In genomic region chr12:67802723-67803122, GRCh38 we compare ENCODE assay signal across 24 cellular contexts.
DNase-seq lines count a peak whose midpoint lies in the region; ATAC-seq and TF ChIP-seq lines count a peak whose summit lies in the region.
"Had no signal": no experiment of that assay in that cellular context is flagged by ENCODE, and none has a peak within 500 bp of the region (broad histone marks: within the 10 kb centered on the region; RNA-seq: fewer than 3 reads in every experiment).

No MANE protein-coding gene starts in this region.

- H3K9me3 Mint-ChIP-seq in WTC11: no peaks in the 10 kb centered on the region
- H3K9me3 Mint-ChIP-seq: CD4-positive, CD25-positive, alpha-beta regulatory T cell had no signal

- DNase-seq in ELF-1 (ENCODE audit: low read depth, low spot score): peak; percentile 16
- no peak for DNase-seq in WTC11 (ENCODE audit: low spot score)
- DNase-seq in iPS-NIHi7 (ENCODE audit: extremely low spot score): peak; percentile 20
- DNase-seq in activated CD4-positive, alpha-beta T cell treated with anti-CD3 and anti-CD28 coated beads for 4 hours: no peak
- DNase-seq in iPS-NIHi11 (ENCODE audit: low spot score): no peak
- DNase-seq in NCI-H2196 treated with DMSO at 0.1 percent for 48 hours (lab: John Stamatoyannopoulos, UW; ENCODE audit: unreplicated experiment): no peak
- DNase-seq: CD4-positive, CD25-positive, alpha-beta regulatory T cell; GOT3; Karpas-422; NCI-H1105; NCI-H1436 treated with DMSO at 0.1 percent for 48 hours; NCI-H1930; NCI-H2107; NCI-H446 treated with DMSO at 0.1 percent for 48 hours; NCI-H526; NCI-H82; NK-92 treated with Interleukin-12 subunit alpha and Interleukin-12 subunit beta, amount 100 ng/mL, for 24 hours; PC-9; SJCRH30 had no signal

- peak; percentile 77 for ATAC-seq in WTC11
- ATAC-seq: HepG2, Right ventricle myocardium inferior, SK-N-SH treated with all-trans-retinoic acid at 6 μM for 48 hours had no signal

- CTCF ChIA-PET in WTC11 (lab: Charles Lee): no interaction called here

- no peak overlapping the region for H3K4me3 ChIP-seq in stomach smooth muscle (ENCODE audit: low read length in 2 of 2)
- H3K4me3 ChIP-seq: BLaER1, PC-9, SJCRH30 had no signal

- no peaks in the 10 kb centered on the region for H3K36me3 Mint-ChIP-seq in WTC11
- H3K36me3 Mint-ChIP-seq: CD4-positive, CD25-positive, alpha-beta regulatory T cell had no signal

- TF ChIP-seq CTCF in WTC11 (IDR thresholded peaks at IDR 0.05): no peak

- H3K27ac Mint-ChIP-seq in WTC11: no peak overlapping the region
- H3K27ac Mint-ChIP-seq: CD4-positive, CD25-positive, alpha-beta regulatory T cell had no signal

- no peak overlapping the region for H3K9ac ChIP-seq in stomach smooth muscle (ENCODE audit: low read length in 2 of 2)
- H3K9ac ChIP-seq: BLaER1 had no signal

- peaks cover 24% of the 10 kb centered on the region for H3K4me1 ChIP-seq in stomach smooth muscle (ENCODE audit: control insufficient read depth, insufficient read depth, low read length)
- H3K4me1 ChIP-seq: SJCRH30 had no signal

- H3K27me3 Mint-ChIP-seq in WTC11 (ENCODE audit: low read depth): peaks cover 5% of the 10 kb centered on the region; the same call in 1 of the 2 replicates

- POLR2A ChIA-PET in WTC11 (lab: Charles Lee): no interaction called here

- H3K9me3 ChIP-seq in stomach smooth muscle (ENCODE audit: control insufficient read depth in 2 of 2, low read length in 2 of 2): no peaks in the 10 kb centered on the region
- H3K9me3 ChIP-seq: BLaER1, SJCRH30 had no signal

- no peaks in the 10 kb centered on the region for H3K27me3 ChIP-seq in stomach smooth muscle (ENCODE audit: control insufficient read depth in 1 of 2, insufficient read depth in 2 of 2, low read length in 2 of 2)
- H3K27me3 ChIP-seq: BLaER1, SJCRH30 had no signal

- H3K4me3 Mint-ChIP-seq in WTC11: no peak overlapping the region
- H3K4me3 Mint-ChIP-seq: CD4-positive, CD25-positive, alpha-beta regulatory T cell had no signal

- no peaks in the 10 kb centered on the region for H3K36me3 ChIP-seq in stomach smooth muscle (ENCODE audit: control insufficient read depth in 2 of 2, insufficient read depth in 2 of 2, low read length in 2 of 2)
- H3K36me3 ChIP-seq: BLaER1, SJCRH30 had no signal

- peak overlapping the region; percentile 50 for H3K27ac ChIP-seq in stomach smooth muscle (ENCODE audit: low read length)
- H3K27ac ChIP-seq: BLaER1, PC-9, SJCRH30 had no signal

- H3K4me1 Mint-ChIP-seq in WTC11: peaks cover 3% of the 10 kb centered on the region; the same call in 1 of the 2 replicates

TF ChIP-seq in WTC11, 78 proteins besides CTCF, POLR2A, EP300 and RAD21:
- TF ChIP-seq CREM (CRISPR knock-in tag; IDR thresholded peaks at IDR 0.05) (no peak), TCF7 (CRISPR knock-in tag; IDR thresholded peaks at IDR 0.05; ENCODE audit: low read depth) (no peak), FOXP4 (CRISPR knock-in tag; IDR thresholded peaks at IDR 0.05) (no peak), ESRRA (CRISPR knock-in tag; IDR thresholded peaks at IDR 0.05; ENCODE audit: borderline replicate concordance) (no peak), ZSCAN18 (CRISPR knock-in tag; IDR thresholded peaks at IDR 0.05) (no peak), E2F5 (CRISPR knock-in tag; IDR thresholded peaks at IDR 0.05) (no peak), CBFB (CRISPR knock-in tag; IDR thresholded peaks at IDR 0.05; ENCODE audit: low read depth) (no peak), FOXP1 (CRISPR knock-in tag; IDR thresholded peaks at IDR 0.05; ENCODE audit: borderline replicate concordance) (no peak), ZNF138 (CRISPR knock-in tag; conservative IDR thresholded peaks at IDR 0.05) (no peak), MLX (CRISPR knock-in tag; IDR thresholded peaks at IDR 0.05) (no peak), ZNF219 (CRISPR knock-in tag; IDR thresholded peaks at IDR 0.05; ENCODE audit: borderline replicate concordance) (no peak)

Comparison
In these comparisons a context has a peak if more than half of its experiments do, and no peak if none do; other contexts are left out.
1. DNase-seq: peak in ELF-1 (single experiment) and iPS-NIHi7 (single experiment); none in WTC11 (single experiment), activated CD4-positive, alpha-beta T cell treated with anti-CD3 and anti-CD28 coated beads for 4 hours (0 of 2), iPS-NIHi11 (single experiment) and NCI-H2196 treated with DMSO at 0.1 percent for 48 hours (single experiment).